In genomic region chr6:152572395-152573061, GRCh38 we compare ENCODE assay signal across 2 cellular contexts.
A peak's percentile ranks its signal among the peaks of the same experiment; 100 is the strongest.
TF ChIP-seq lines count a peak whose summit lies in the region.

No MANE protein-coding gene starts in this region.

TF ChIP-seq in IMR-90, 13 proteins besides CTCF, POLR2A, EP300 and RAD21:
- TF ChIP-seq ELK1 (IDR thresholded peaks at IDR 0.05; ENCODE audit: borderline replicate concordance, low read depth, low read length) (no peak), CEBPB (IDR thresholded peaks at IDR 0.05; ENCODE audit: low read depth, low read length) (no peak), CHD1 (IDR thresholded peaks at IDR 0.05; ENCODE audit: low read depth, low read length) (no peak), NFE2L2 (IDR thresholded peaks at IDR 0.05; ENCODE audit: low read depth, low read length) (no peak), BHLHE40 (IDR thresholded peaks at IDR 0.05; ENCODE audit: low read depth, low read length) (no peak), RCOR1 (IDR thresholded peaks at IDR 0.05; ENCODE audit: insufficient replicate concordance, low read length) (no peak), USF2 (IDR thresholded peaks at IDR 0.05; ENCODE audit: low read depth, low read length) (no peak), SMC3 (IDR thresholded peaks at IDR 0.05; ENCODE audit: low read depth, low read length) (no peak), RFX5 (IDR thresholded peaks at IDR 0.05; ENCODE audit: low read depth, low read length) (no peak), FOS (IDR thresholded peaks at IDR 0.05; ENCODE audit: low read depth, low read length) (no peak), MXI1 (IDR thresholded peaks at IDR 0.05; ENCODE audit: borderline replicate concordance, low read depth, low read length) (no peak), MAZ (IDR thresholded peaks at IDR 0.05; ENCODE audit: borderline replicate concordance, low read depth, low read length) (no peak), MAFK (IDR thresholded peaks at IDR 0.05; ENCODE audit: low read depth, low read length) (no peak)
TF ChIP-seq in IMR-90: peak in this region for 0.

TF ChIP-seq in endothelial cell of umbilical vein, 7 proteins besides CTCF, POLR2A, EP300 and RAD21:
- peak; percentile 86 for TF ChIP-seq FOS (IDR thresholded peaks at IDR 0.05; ENCODE audit: borderline replicate concordance, insufficient read depth, low read length)
- TF ChIP-seq MYC (IDR thresholded peaks at IDR 0.05; ENCODE audit: low read depth, low read length), result no peak
